In the genomic region with DNA sequence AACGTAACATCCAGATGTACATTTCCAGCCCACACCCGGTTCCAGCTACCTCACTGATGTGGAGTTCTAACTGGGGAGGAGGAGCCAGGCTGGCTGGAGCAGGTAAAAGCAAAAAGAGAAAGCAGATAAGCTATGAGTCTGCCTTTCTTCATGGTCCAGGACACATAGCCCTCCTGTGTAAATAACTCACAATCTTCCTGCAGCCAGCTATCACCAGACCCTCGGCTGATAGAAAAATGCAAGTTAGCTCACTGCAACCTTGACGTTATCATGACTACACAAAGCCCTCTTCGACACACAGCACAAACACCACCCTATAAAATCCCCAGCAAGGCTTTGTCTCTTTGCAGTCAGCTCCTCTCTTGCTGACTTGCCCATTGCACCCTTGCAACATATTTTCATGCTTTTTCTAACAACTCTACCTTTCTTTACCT, we compare ENCODE assay signal across 1 cellular context.
TF ChIP-seq lines count a peak whose summit lies in the region.

No MANE protein-coding gene starts in this region.

TF ChIP-seq in K562, 482 proteins besides CTCF, POLR2A, EP300 and RAD21 (continued from another document):
- TF ChIP-seq, protein P1, sequence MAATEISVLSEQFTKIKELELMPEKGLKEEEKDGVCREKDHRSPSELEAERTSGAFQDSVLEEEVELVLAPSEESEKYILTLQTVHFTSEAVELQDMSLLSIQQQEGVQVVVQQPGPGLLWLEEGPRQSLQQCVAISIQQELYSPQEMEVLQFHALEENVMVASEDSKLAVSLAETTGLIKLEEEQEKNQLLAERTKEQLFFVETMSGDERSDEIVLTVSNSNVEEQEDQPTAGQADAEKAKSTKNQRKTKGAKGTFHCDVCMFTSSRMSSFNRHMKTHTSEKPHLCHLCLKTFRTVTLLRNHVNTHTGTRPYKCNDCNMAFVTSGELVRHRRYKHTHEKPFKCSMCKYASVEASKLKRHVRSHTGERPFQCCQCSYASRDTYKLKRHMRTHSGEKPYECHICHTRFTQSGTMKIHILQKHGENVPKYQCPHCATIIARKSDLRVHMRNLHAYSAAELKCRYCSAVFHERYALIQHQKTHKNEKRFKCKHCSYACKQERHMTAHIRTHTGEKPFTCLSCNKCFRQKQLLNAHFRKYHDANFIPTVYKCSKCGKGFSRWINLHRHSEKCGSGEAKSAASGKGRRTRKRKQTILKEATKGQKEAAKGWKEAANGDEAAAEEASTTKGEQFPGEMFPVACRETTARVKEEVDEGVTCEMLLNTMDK (IDR thresholded peaks at IDR 0.05; ENCODE audit: borderline replicate concordance, insufficient read depth, low read depth, low read length, poor library complexity, severe bottlenecking) = no peak
